Comparison of ENCODE assay signal across 13 cellular contexts in the genomic region with DNA sequence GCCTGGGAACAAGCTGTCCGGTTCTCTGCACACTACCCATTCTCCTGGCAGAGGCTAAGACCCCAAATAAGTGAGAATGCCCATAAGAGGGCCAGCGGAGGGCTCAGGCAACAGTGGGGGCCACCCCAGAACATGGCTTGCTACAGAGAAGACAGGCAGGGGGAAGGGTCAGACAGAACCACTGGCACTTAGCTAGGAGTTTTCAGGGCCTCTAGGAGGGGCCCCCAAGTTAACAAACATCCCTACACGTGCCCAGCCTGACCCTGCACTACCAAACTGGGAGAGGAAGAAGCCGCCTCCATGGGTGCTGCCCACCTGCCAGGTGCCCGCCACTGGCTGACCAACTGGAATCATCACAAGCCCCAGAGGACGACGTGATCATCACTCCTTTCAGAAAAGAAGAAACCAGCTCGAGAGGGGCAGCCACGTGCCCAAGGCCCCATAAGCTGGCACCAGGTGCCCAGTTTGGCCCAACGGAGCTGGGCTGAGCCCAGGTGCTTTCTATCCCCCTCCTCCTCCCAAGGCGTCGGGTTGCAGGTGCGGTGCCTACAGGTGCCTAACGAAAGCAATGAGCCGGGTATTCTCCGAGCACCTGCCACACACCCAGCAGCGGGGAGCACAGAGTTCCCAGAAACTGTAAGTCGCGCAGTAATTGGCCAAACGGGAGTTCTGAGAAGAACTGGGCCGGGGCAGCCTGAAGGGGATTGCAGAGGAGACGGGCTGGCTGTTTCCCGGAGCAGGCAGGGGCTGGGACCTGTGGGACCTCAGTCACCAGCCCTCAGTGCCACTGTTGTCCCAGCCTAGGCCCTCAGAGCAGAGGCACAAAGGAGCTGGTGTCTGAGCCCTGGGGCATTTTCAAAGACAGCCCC. TPM values are rescaled to one million over a fixed set of nuclear protein-coding genes. Genes with fewer than 3 reads are reported as not detected.
DNase-seq lines count a peak whose midpoint lies in the region; ATAC-seq lines count a peak whose summit lies in the region.
"Had no signal": no experiment of that assay in that cellular context is flagged by ENCODE, and none has a peak within 500 bp of the region (broad histone marks: within the 10 kb centered on the region; RNA-seq: fewer than 3 reads in every experiment).

No MANE protein-coding gene starts in this region.

- ATAC-seq in left lobe of liver = peak; percentile 6
- no peak for ATAC-seq in HG03025 (IDR thresholded peaks at IDR 0.05; ENCODE audit: low FRiP score, unreplicated experiment)

- DNase-seq in NCI-H128 (lab: John Stamatoyannopoulos, UW; ENCODE audit: unreplicated experiment) (peak; percentile 67), NCI-H510A treated with DMSO at 0.1 percent for 48 hours (lab: John Stamatoyannopoulos, UW) (peak; percentile 71), left lobe of liver (ENCODE audit: low spot score) (no peak), DMS 273 (lab: John Stamatoyannopoulos, UW; ENCODE audit: unreplicated experiment) (no peak)
- DNase-seq in stimulated activated CD4-positive, alpha-beta T cell treated with anti-CD3 and anti-CD28 coated beads, Interleukin-4, amount 100 ng/mL, for 1 hour = no peak
- DNase-seq: activated B cell treated with CpG ODN at 0.5 μM for 24 hours; activated naive CD8-positive, alpha-beta T cell treated with anti-CD3 and anti-CD28 coated beads, Interleukin-2, amount 10 ng/mL, durations not matched to agents 7 days and 5 days; CD4-positive, alpha-beta memory T cell; Kasumi-1; NK-92 treated with Interleukin-12 subunit alpha and Interleukin-12 subunit beta, amount 100 ng/mL, for 24 hours had no signal

- H3K27ac ChIP-seq in temporal lobe (ENCODE audit: low read depth, low read length) = peak overlapping the region; percentile 11
- H3K27ac ChIP-seq: right atrium auricular region had no signal

RNA-seq across cellular contexts. Expression of a gene that starts 13.2 kb away (rescaled TPM):
- 87.4 TPM for total RNA-seq in left lobe of liver
- 5.4 TPM for total RNA-seq in temporal lobe

Comparison
In these comparisons a context has a peak if more than half of its experiments do, and no peak if none do; other contexts are left out.
1. DNase-seq: peak in NCI-H128 (single experiment) and NCI-H510A treated with DMSO at 0.1 percent for 48 hours (single experiment); none in left lobe of liver (single experiment), stimulated activated CD4-positive, alpha-beta T cell treated with anti-CD3 and anti-CD28 coated beads, Interleukin-4, amount 100 ng/mL, for 1 hour (single experiment) and DMS 273 (single experiment).
2. RNA of a gene that starts 13.2 kb away (total RNA-seq): 87.4 TPM in left lobe of liver (single experiment); 5.4 TPM in temporal lobe (single experiment); every median in the first group is over 10 times any median in the second.